In the genomic region with DNA sequence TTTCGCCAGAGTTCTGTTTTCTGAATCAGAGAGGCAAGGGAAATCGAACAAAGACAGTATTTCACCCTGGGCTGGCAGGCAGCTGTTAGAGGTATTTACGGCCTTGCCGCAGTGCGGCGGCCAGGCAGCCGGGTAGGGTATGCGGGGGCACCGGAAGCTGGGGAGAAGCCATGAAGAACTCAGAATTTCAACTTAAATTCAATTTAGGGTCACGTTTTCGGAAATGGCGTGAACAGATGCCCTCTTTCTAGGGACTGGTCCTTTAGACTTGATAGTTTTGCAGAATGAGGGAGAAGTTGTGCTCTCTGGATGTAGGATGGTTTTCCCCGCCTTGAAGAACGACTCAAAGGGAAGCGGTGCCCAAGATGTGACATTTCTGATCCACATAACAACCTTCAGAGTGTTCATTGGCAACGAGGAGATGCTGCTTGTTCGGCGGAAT, we compare ENCODE assay signal across 13 cellular contexts. TPM values are rescaled to one million over a fixed set of nuclear protein-coding genes. Genes with fewer than 3 reads are reported as not detected.
DNase-seq lines count a peak whose midpoint lies in the region; ATAC-seq and TF ChIP-seq lines count a peak whose summit lies in the region.
"Had no signal": no experiment of that assay in that cellular context is flagged by ENCODE, and none has a peak within 500 bp of the region (broad histone marks: within the 10 kb centered on the region; RNA-seq: fewer than 3 reads in every experiment).

No MANE protein-coding gene starts in this region.

- H3K36me3 Mint-ChIP-seq in activated CD4-positive, alpha-beta T cell treated with anti-CD3 and anti-CD28 coated beads, Interleukin-2, amount 10 ng/mL, durations not matched to agents 7 days and 5 days (ENCODE audit: low read depth): peaks cover 4% of the 10 kb centered on the region
- no peaks in the 10 kb centered on the region for H3K36me3 Mint-ChIP-seq in activated CD4-positive, alpha-beta T cell treated with anti-CD3 and anti-CD28 coated beads, Interleukin-2, amount 10 ng/mL, durations not matched to agents 24 days and 14 days (ENCODE audit: low read depth)
- H3K36me3 Mint-ChIP-seq in T-cell: no peaks in the 10 kb centered on the region

- H3K27me3 Mint-ChIP-seq in activated CD4-positive, alpha-beta T cell treated with anti-CD3 and anti-CD28 coated beads, Interleukin-2, amount 10 ng/mL, durations not matched to agents 7 days and 5 days: peaks cover 82% of the 10 kb centered on the region
- H3K27me3 Mint-ChIP-seq in activated CD4-positive, alpha-beta T cell treated with anti-CD3 and anti-CD28 coated beads, Interleukin-2, amount 10 ng/mL, durations not matched to agents 24 days and 14 days: peaks cover 76% of the 10 kb centered on the region
- H3K27me3 Mint-ChIP-seq in T-cell: peaks cover 79 to 92% of the 10 kb centered on the region in 2 donors

- H3K4me3 Mint-ChIP-seq in activated CD4-positive, alpha-beta T cell treated with anti-CD3 and anti-CD28 coated beads, Interleukin-2, amount 10 ng/mL, durations not matched to agents 7 days and 5 days: no peak overlapping the region
- H3K4me3 Mint-ChIP-seq in activated CD4-positive, alpha-beta T cell treated with anti-CD3 and anti-CD28 coated beads, Interleukin-2, amount 10 ng/mL, durations not matched to agents 24 days and 14 days: no peak overlapping the region
- peak overlapping the region in 2 of 3 donors; percentile 21 to 55 for H3K4me3 Mint-ChIP-seq in T-cell

- H3K4me1 ChIP-seq in stomach: peaks cover 11 to 42% (median 28%) of the 10 kb centered on the region in 4 donors

- H3K27ac ChIP-seq in stomach: peak overlapping the region in 3 of 5 donors; percentile 19 to 71 (median 23)
- H3K27ac ChIP-seq: HL-60 had no signal

- no peak for DNase-seq in activated CD4-positive, alpha-beta T cell treated with anti-CD3 and anti-CD28 coated beads, Interleukin-2, amount 10 ng/mL, durations not matched to agents 7 days and 5 days
- DNase-seq in activated CD4-positive, alpha-beta T cell treated with anti-CD3 and anti-CD28 coated beads, Interleukin-2, amount 10 ng/mL, durations not matched to agents 24 days and 14 days: no peak
- DNase-seq in T-cell (no peak), kidney glomerular epithelial cell (lab: John Stamatoyannopoulos, UW) (peak; percentile 58), stomach (no peak), NCI-H187 (lab: John Stamatoyannopoulos, UW) (no peak), lower leg skin (ENCODE audit: low spot score in 2 of 2) (no peak)
- DNase-seq: activated CD4-positive, alpha-beta T cell treated with anti-CD3 and anti-CD28 coated beads for 48 hours; amniotic stem cell had no signal

- peak overlapping the region; percentile 46 for H3K27ac Mint-ChIP-seq in activated CD4-positive, alpha-beta T cell treated with anti-CD3 and anti-CD28 coated beads, Interleukin-2, amount 10 ng/mL, durations not matched to agents 7 days and 5 days
- H3K27ac Mint-ChIP-seq in activated CD4-positive, alpha-beta T cell treated with anti-CD3 and anti-CD28 coated beads, Interleukin-2, amount 10 ng/mL, durations not matched to agents 24 days and 14 days: no peak overlapping the region
- H3K27ac Mint-ChIP-seq in T-cell: peak overlapping the region in 1 of 2 donors; percentile 31

- peak overlapping the region in 1 of 4 donors; percentile 7 for H3K4me3 ChIP-seq in stomach
- H3K4me3 ChIP-seq in lower leg skin (ENCODE audit: low read depth, poor library complexity, severe bottlenecking): no peak overlapping the region
- H3K4me3 ChIP-seq: A549 had no signal

- intact Hi-C loops in activated CD4-positive, alpha-beta T cell treated with anti-CD3 and anti-CD28 coated beads, Interleukin-2, amount 10 ng/mL, durations not matched to agents 24 days and 14 days (cut with micrococcal nuclease): loop anchor here (2.0 to 10.0 kb wide), 2 partner anchors 18 to 1804 kb away; partner anchors contain the start of genes HOXD3 and SP9
- intact Hi-C loops in stomach (cut with DNase I; ENCODE audit: low total_unique reads): no loop called here
- intact Hi-C loops in lower leg skin (cut with DNase I; ENCODE audit: low total_unique reads): loop anchor here (5.0 kb wide), 2 partner anchors 413 to 498 kb away; no protein-coding TSS in a partner anchor

- TF ChIP-seq CTCF in stomach (IDR thresholded peaks at IDR 0.05) (no peak), lower leg skin (IDR thresholded peaks at IDR 0.05) (no peak)

- TF ChIP-seq EP300 in stomach (IDR thresholded peaks at IDR 0.05): no peak

- no peak for TF ChIP-seq POLR2A in stomach (IDR thresholded peaks at IDR 0.05)
- TF ChIP-seq POLR2A in lower leg skin (IDR thresholded peaks at IDR 0.05): no peak

- H3K9me3 ChIP-seq in stomach: peaks cover 0 to 5% (median 0%) of the 10 kb centered on the region in 4 donors
- H3K9me3 ChIP-seq: A549 had no signal

- H3K27me3 ChIP-seq in stomach: peaks cover 21 to 100% (median 90%) of the 10 kb centered on the region in 3 donors

- CTCF ChIA-PET in activated CD4-positive, alpha-beta T cell treated with anti-CD3 and anti-CD28 coated beads, Interleukin-2, amount 10 ng/mL, durations not matched to agents 7 days and 5 days (lab: Charles Lee): interaction anchor here (1.1 to 3.6 kb wide), 7 partner anchors 9 to 1807 kb away, joined by 3 to 22 read pairs (median 3); no protein-coding TSS in a partner anchor
- CTCF ChIA-PET in T-cell (lab: Charles Lee): interaction anchor here (0.7 to 3.7 kb wide), 7 partner anchors 16 to 498 kb away, joined by 3 to 31 read pairs (median 4); no protein-coding TSS in a partner anchor

- POLR2A ChIA-PET in activated CD4-positive, alpha-beta T cell treated with anti-CD3 and anti-CD28 coated beads, Interleukin-2, amount 10 ng/mL, durations not matched to agents 7 days and 5 days (lab: Charles Lee): no interaction called here
- POLR2A ChIA-PET in T-cell (lab: Charles Lee): interaction anchor here in 1 of 2 donors (0.6 kb wide), 1 partner anchor 446 kb away, joined by 4 read pairs; no protein-coding TSS in a partner anchor

- 14 to 19% (median 15%) methylated on average over 18 of the region's 18 CpGs for WGBS in stomach, 5 donors
- 32 to 36% methylated on average over 18 of the region's 18 CpGs for WGBS in lower leg skin, 2 donors

- peaks cover 30% of the 10 kb centered on the region for H3K4me1 Mint-ChIP-seq in activated CD4-positive, alpha-beta T cell treated with anti-CD3 and anti-CD28 coated beads, Interleukin-2, amount 10 ng/mL, durations not matched to agents 7 days and 5 days
- H3K4me1 Mint-ChIP-seq in activated CD4-positive, alpha-beta T cell treated with anti-CD3 and anti-CD28 coated beads, Interleukin-2, amount 10 ng/mL, durations not matched to agents 24 days and 14 days: peaks cover 5% of the 10 kb centered on the region
- H3K4me1 Mint-ChIP-seq in T-cell: peaks cover 29 to 42% (median 40%) of the 10 kb centered on the region in 3 donors

- ATAC-seq in T-cell (replicated peaks in 1 of 4) (no peak), GM18907 (IDR thresholded peaks at IDR 0.05; ENCODE audit: unreplicated experiment) (no peak)
- ATAC-seq: A549 had no signal

- no peaks in the 10 kb centered on the region for H3K9me3 Mint-ChIP-seq in activated CD4-positive, alpha-beta T cell treated with anti-CD3 and anti-CD28 coated beads, Interleukin-2, amount 10 ng/mL, durations not matched to agents 7 days and 5 days
- H3K9me3 Mint-ChIP-seq in activated CD4-positive, alpha-beta T cell treated with anti-CD3 and anti-CD28 coated beads, Interleukin-2, amount 10 ng/mL, durations not matched to agents 24 days and 14 days: no peaks in the 10 kb centered on the region
- peaks cover 0 to 9% (median 4%) of the 10 kb centered on the region in 3 donors for H3K9me3 Mint-ChIP-seq in T-cell

- H3K36me3 ChIP-seq in stomach: no peaks in the 10 kb centered on the region

RNA-seq across cellular contexts. Expression of gene HOXD8, which starts 9.7 kb away (rescaled TPM):
- not detected for total RNA-seq in activated CD4-positive, alpha-beta T cell treated with anti-CD3 and anti-CD28 coated beads, Interleukin-2, amount 10 ng/mL, durations not matched to agents 7 days and 5 days
- total RNA-seq in activated CD4-positive, alpha-beta T cell treated with anti-CD3 and anti-CD28 coated beads, Interleukin-2, amount 10 ng/mL, durations not matched to agents 24 days and 14 days: not detected in 2 replicates
- not detected for total RNA-seq in T-cell
- total RNA-seq in stomach: 10 to 100 TPM in 1 of 5 donors, 1 to 10 TPM in 1, under 1 TPM in 1, not detected in 2; 0.58 to 15.9 (median 5.1) TPM
- 1 to 10 TPM in 2 of 3 donors, under 1 TPM in 1; 0.87 to 1.8 (median 1.7) TPM for polyA plus RNA-seq in stomach
- 1 to 10 TPM; 2.4 to 8.9 (median 6.0) TPM for total RNA-seq in lower leg skin

RNA-seq across cellular contexts. Expression of gene HOXD4, which starts 12.2 kb away (rescaled TPM):
- not detected for total RNA-seq in activated CD4-positive, alpha-beta T cell treated with anti-CD3 and anti-CD28 coated beads, Interleukin-2, amount 10 ng/mL, durations not matched to agents 7 days and 5 days
- not detected in 2 replicates for total RNA-seq in activated CD4-positive, alpha-beta T cell treated with anti-CD3 and anti-CD28 coated beads, Interleukin-2, amount 10 ng/mL, durations not matched to agents 24 days and 14 days
- total RNA-seq in T-cell (not detected), stomach (1 to 10 TPM in 2 of 5 donors, not detected in 3; 2.4 to 9.6 TPM), lower leg skin (1 to 10 TPM in 2 of 4 donors, not detected in 2; 2.2 to 2.6 TPM)
- under 1 TPM in 2 of 3 donors, not detected in 1; 0.25 to 0.75 TPM for polyA plus RNA-seq in stomach
- total RNA-seq: myocyte had no signal

RNA-seq across cellular contexts. Expression of gene HOXD9, which starts 16.7 kb away (rescaled TPM):
- not detected for total RNA-seq in activated CD4-positive, alpha-beta T cell treated with anti-CD3 and anti-CD28 coated beads, Interleukin-2, amount 10 ng/mL, durations not matched to agents 7 days and 5 days
- total RNA-seq in activated CD4-positive, alpha-beta T cell treated with anti-CD3 and anti-CD28 coated beads, Interleukin-2, amount 10 ng/mL, durations not matched to agents 24 days and 14 days: not detected in 2 replicates
- under 1 TPM in 2 of 5 donors, not detected in 3; 0.13 to 0.15 TPM for total RNA-seq in T-cell
- under 1 TPM in 1 of 5 donors, not detected in 4; 0.18 TPM for total RNA-seq in stomach
- under 1 TPM; 0.31 to 0.76 (median 0.68) TPM for polyA plus RNA-seq in stomach
- 1 to 10 TPM in 3 of 4 donors, under 1 TPM in 1; 0.89 to 5.3 (median 2.1) TPM for total RNA-seq in lower leg skin

RNA-seq across cellular contexts. Expression of gene HOXD3, which starts 17.9 kb away (rescaled TPM):
- total RNA-seq in activated CD4-positive, alpha-beta T cell treated with anti-CD3 and anti-CD28 coated beads, Interleukin-2, amount 10 ng/mL, durations not matched to agents 7 days and 5 days: not detected
- total RNA-seq in activated CD4-positive, alpha-beta T cell treated with anti-CD3 and anti-CD28 coated beads, Interleukin-2, amount 10 ng/mL, durations not matched to agents 24 days and 14 days: not detected in 2 replicates
- total RNA-seq in T-cell: under 1 TPM in 1 of 5 donors, not detected in 4; 0.44 TPM
- total RNA-seq in stomach: 10 to 100 TPM in 1 of 5 donors, 1 to 10 TPM in 2, not detected in 2; 1.5 to 11.0 (median 2.5) TPM
- polyA plus RNA-seq in stomach: 1 to 10 TPM in 1 of 3 donors, under 1 TPM in 2; 0.44 to 2.7 (median 0.78) TPM
- 1 to 10 TPM in 2 of 4 donors, under 1 TPM in 1, not detected in 1; 0.56 to 3.1 (median 1.7) TPM for total RNA-seq in lower leg skin
- total RNA-seq: myocyte had no signal

RNA-seq across cellular contexts. Expression of gene HOXD10, which starts 22.6 kb away (rescaled TPM):
- total RNA-seq in activated CD4-positive, alpha-beta T cell treated with anti-CD3 and anti-CD28 coated beads, Interleukin-2, amount 10 ng/mL, durations not matched to agents 7 days and 5 days: not detected
- not detected in 2 replicates for total RNA-seq in activated CD4-positive, alpha-beta T cell treated with anti-CD3 and anti-CD28 coated beads, Interleukin-2, amount 10 ng/mL, durations not matched to agents 24 days and 14 days
- total RNA-seq in T-cell (not detected), stomach (1 to 10 TPM in 1 of 5 donors, not detected in 4; 2.6 TPM), lower leg skin (1 to 10 TPM in 2 of 4 donors, under 1 TPM in 1, not detected in 1; 0.29 to 3.1 (median 1.4) TPM)
- not detected for polyA plus RNA-seq in stomach
- total RNA-seq: myocyte had no signal

Comparison
In these comparisons a context has a peak if more than half of its experiments do, and no peak if none do; other contexts are left out.
1. H3K4me3 Mint-ChIP-seq: peak in T-cell (2 of 3); none in activated CD4-positive, alpha-beta T cell treated with anti-CD3 and anti-CD28 coated beads, Interleukin-2, amount 10 ng/mL, durations not matched to agents 7 days and 5 days (single experiment) and activated CD4-positive, alpha-beta T cell treated with anti-CD3 and anti-CD28 coated beads, Interleukin-2, amount 10 ng/mL, durations not matched to agents 24 days and 14 days (single experiment).